In genomic region chr7:22582860-22583640, GRCh38 we compare ENCODE assay signal across 10 cellular contexts.
DNase-seq lines count a peak whose midpoint lies in the region; ATAC-seq and TF ChIP-seq lines count a peak whose summit lies in the region.
"Had no signal": no experiment of that assay in that cellular context is flagged by ENCODE, and none has a peak within 500 bp of the region (broad histone marks: within the 10 kb centered on the region; RNA-seq: fewer than 3 reads in every experiment).

No MANE protein-coding gene starts in this region.

- ATAC-seq in RWPE2 (ENCODE audit: low read depth) = peak; percentile 96
- ATAC-seq in GM18498 (IDR thresholded peaks at IDR 0.05; ENCODE audit: unreplicated experiment) = no peak
- no peak for ATAC-seq in HG02852 (IDR thresholded peaks at IDR 0.05; ENCODE audit: unreplicated experiment)
- ATAC-seq in HG03469 (IDR thresholded peaks at IDR 0.05; ENCODE audit: unreplicated experiment) = no peak

- peak; percentile 96 for DNase-seq in H4 (ENCODE audit: low spot score)
- DNase-seq in RWPE2 (ENCODE audit: low spot score) = peak; percentile 87
- DNase-seq in fibroblast of villous mesenchyme (ENCODE audit: low read depth) = peak; percentile 72
- DNase-seq in prostate gland (ENCODE audit: low spot score) = peak; percentile 53
- DNase-seq in effector CD8-positive, alpha-beta T cell (lab: John Stamatoyannopoulos, UW) = no peak
- DNase-seq: aorta, NCI-H1436 had no signal

- no peak for TF ChIP-seq POLR2A in prostate gland (IDR thresholded peaks at IDR 0.05)

- intact Hi-C loops in prostate gland (cut with DNase I) = no loop called here

- no peaks in the 10 kb centered on the region for H3K9me3 ChIP-seq in RWPE2 (ENCODE audit: severe bottlenecking)
- no peaks in the 10 kb centered on the region for H3K9me3 ChIP-seq in prostate gland

- no peaks in the 10 kb centered on the region for H3K27me3 ChIP-seq in RWPE2 (ENCODE audit: insufficient read depth, poor library complexity, severe bottlenecking)
- no peaks in the 10 kb centered on the region for H3K27me3 ChIP-seq in prostate gland (replicated peaks; ENCODE audit: insufficient read depth)

- WGBS in prostate gland = 48% methylated on average over 7 of the region's 7 CpGs

- H3K36me3 ChIP-seq in RWPE2 (ENCODE audit: low read depth) = no peaks in the 10 kb centered on the region
- H3K36me3 ChIP-seq in prostate gland = no peaks in the 10 kb centered on the region

- H3K27ac ChIP-seq in RWPE2 (ENCODE audit: poor library complexity, severe bottlenecking) = peak overlapping the region; percentile 64
- no peak overlapping the region for H3K27ac ChIP-seq in prostate gland

- peaks cover 28% of the 10 kb centered on the region for H3K4me1 ChIP-seq in RWPE2 (ENCODE audit: insufficient read depth, poor library complexity, severe bottlenecking)
- no peaks in the 10 kb centered on the region for H3K4me1 ChIP-seq in prostate gland (replicated peaks)

- TF ChIP-seq CTCF in RWPE2 (IDR thresholded peaks at IDR 0.05; ENCODE audit: poor library complexity, severe bottlenecking) = no peak
- no peak for TF ChIP-seq CTCF in fibroblast of villous mesenchyme (IDR thresholded peaks at IDR 0.05; ENCODE audit: insufficient read depth, low read depth, low read length)
- no peak for TF ChIP-seq CTCF in prostate gland (IDR thresholded peaks at IDR 0.05)

- no peak overlapping the region for H3K4me3 ChIP-seq in RWPE2 (ENCODE audit: severe bottlenecking)
- H3K4me3 ChIP-seq in fibroblast of villous mesenchyme (ENCODE audit: low read depth, low read length) = no peak overlapping the region
- no peak overlapping the region for H3K4me3 ChIP-seq in prostate gland
